ENCODE assay signal across 23 cellular contexts in the genomic region with DNA sequence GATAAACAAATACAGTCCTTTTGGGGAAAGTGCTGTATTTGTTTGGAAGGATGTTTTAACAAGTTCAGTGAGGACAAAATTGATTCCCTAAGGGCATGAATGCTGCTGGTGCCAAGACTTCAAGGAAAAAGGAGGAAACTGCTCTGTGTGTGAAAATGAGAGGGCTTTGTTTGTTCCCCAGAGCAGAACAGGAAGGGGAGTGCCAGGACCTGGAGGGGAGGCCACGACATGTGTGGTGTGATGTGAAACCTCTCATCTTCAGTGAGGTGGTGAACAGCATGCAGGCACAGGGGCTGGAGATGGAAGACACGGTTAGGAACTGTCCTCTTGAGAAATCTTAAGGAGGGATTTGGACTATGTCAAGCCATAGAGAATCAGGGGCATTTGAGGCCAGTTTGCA. TPM values are rescaled to one million over a fixed set of nuclear protein-coding genes. Genes with fewer than 3 reads are reported as not detected.
DNase-seq lines count a peak whose midpoint lies in the region; ATAC-seq and TF ChIP-seq lines count a peak whose summit lies in the region.
"Had no signal": no experiment of that assay in that cellular context is flagged by ENCODE, and none has a peak within 500 bp of the region (broad histone marks: within the 10 kb centered on the region; RNA-seq: fewer than 3 reads in every experiment).

No MANE protein-coding gene starts in this region.

- intact Hi-C loops in posterior vena cava (cut with DNase I) (no loop called here), testis (cut with DNase I; ENCODE audit: low total_unique reads) (no loop called here)

- H3K4me1 ChIP-seq in testis: no peaks in the 10 kb centered on the region
- H3K4me1 ChIP-seq: esophagus muscularis mucosa, SJSA1 had no signal

- POLR2A ChIA-PET in GM10248 (lab: Yijun Ruan, JAX): no interaction called here

- WGBS in testis, 2 donors: 20 to 35% methylated on average over 2 of the region's 2 CpGs

- H3K27me3 ChIP-seq in testis: no peaks in the 10 kb centered on the region
- H3K27me3 ChIP-seq: SJSA1 had no signal

- H3K27ac ChIP-seq in KOPT-K1 (ENCODE audit: low read depth, low read length, poor library complexity, severe bottlenecking) (peak overlapping the region; percentile 33), testis (no peak overlapping the region)
- H3K27ac ChIP-seq: esophagus muscularis mucosa, SJSA1 had no signal

- no peak for TF ChIP-seq POLR2A in testis (IDR thresholded peaks at IDR 0.05)

- CTCF ChIA-PET in GM10248 (lab: Yijun Ruan, JAX): interaction anchor here (1.1 kb wide), 1 partner anchor 13 kb away, joined by 4 read pairs; no protein-coding TSS in a partner anchor

- H3K36me3 ChIP-seq in KOPT-K1 (ENCODE audit: insufficient read depth, low read length) (no peaks in the 10 kb centered on the region), testis (ENCODE audit: low read depth, missing control alignments) (no peaks in the 10 kb centered on the region)
- H3K36me3 ChIP-seq: esophagus muscularis mucosa, SJSA1 had no signal

- no peak for TF ChIP-seq CTCF in GM10248 (IDR thresholded peaks at IDR 0.05; ENCODE audit: control extremely low read depth, extremely low read depth, low read depth, missing control alignments)
- no peak for TF ChIP-seq CTCF in testis (IDR thresholded peaks at IDR 0.05)

- ATAC-seq in HG02870 (IDR thresholded peaks at IDR 0.05; ENCODE audit: unreplicated experiment): no peak
- ATAC-seq: activated CD4-positive, alpha-beta T cell treated with anti-CD3 and anti-CD28 coated beads for 36 hours; HCT116; HepG2 had no signal

- no peak overlapping the region for H3K4me3 ChIP-seq in testis
- H3K4me3 ChIP-seq: esophagus muscularis mucosa, SJSA1 had no signal

- H3K9me3 ChIP-seq in KOPT-K1 (ENCODE audit: insufficient read depth, low read length, poor library complexity, severe bottlenecking): peaks cover 14% of the 10 kb centered on the region
- H3K9me3 ChIP-seq in testis: no peaks in the 10 kb centered on the region
- H3K9me3 ChIP-seq: SJSA1 had no signal

- DNase-seq in GM10248 (ENCODE audit: extremely low spot score) (peak; percentile 39), GM19240 (ENCODE audit: insufficient read length, low spot score) (peak; percentile 32), posterior vena cava (ENCODE audit: low spot score) (peak; percentile 47), testis (no peak)
- no peak for DNase-seq in activated CD4-positive, CD25-positive, alpha-beta regulatory T cell (lab: John Stamatoyannopoulos, UW)
- DNase-seq: activated CD4-positive, alpha-beta T cell treated with anti-CD3 and anti-CD28 coated beads for 36 hours; activated CD8-positive, alpha-beta memory T cell treated with anti-CD3 and anti-CD28 coated beads, Interleukin-2, amount 50 U/mL, for 4 hours; activated effector memory CD4-positive, alpha-beta T cell treated with anti-CD3 and anti-CD28 coated beads, Interleukin-2, amount 50 U/mL, for 16 hours; amniotic stem cell; caudate nucleus; glutamatergic neuron; NCI-H2107; NCI-H526 treated with DMSO at 0.1 percent for 48 hours; OCI-M1; stimulated activated CD4-positive, alpha-beta T cell treated with anti-CD3 and anti-CD28 coated beads, Interleukin-2, amount 100 ng/mL, for 48 hours; substantia nigra had no signal

RNA-seq across cellular contexts. Expression of a gene that starts 46.6 kb away (rescaled TPM):
- total RNA-seq in posterior vena cava (1 to 10 TPM; 1.6 to 3.2 TPM), testis (10 to 100 TPM in 1 of 2 donors, 1 to 10 TPM in 1; 7.0 to 20.3 TPM)
- 10.4 TPM for polyA plus RNA-seq in testis (ENCODE audit: insufficient read depth, low read depth, low replicate concordance)
- total RNA-seq: activated CD4-positive, alpha-beta T cell treated with anti-CD3 and anti-CD28 coated beads for 36 hours; HepG2; myocyte; SJSA1 had no signal
- polyA plus RNA-seq: HepG2 had no signal

Comparison
In these comparisons a context has a peak if more than half of its experiments do, and no peak if none do; other contexts are left out.
1. DNase-seq: peak in GM10248 (single experiment), GM19240 (single experiment) and posterior vena cava (single experiment); none in activated CD4-positive, CD25-positive, alpha-beta regulatory T cell (0 of 4) and testis (single experiment).